ENCODE assay signal across 6 cellular contexts in genomic region chr9:23145467-23145866, GRCh38.
"Had no signal": no experiment of that assay in that cellular context is flagged by ENCODE, and none has a peak within 500 bp of the region (broad histone marks: within the 10 kb centered on the region; RNA-seq: fewer than 3 reads in every experiment).

No MANE protein-coding gene starts in this region.

- H3K27ac ChIP-seq: HL-60, KMS-11 had no signal

- H3K4me3 ChIP-seq: K562 had no signal

- H3K4me2 ChIP-seq: KMS-11 had no signal

- H3K9ac ChIP-seq: KMS-11 had no signal

- DNase-seq: IMR-90, KBM-7, KG1 had no signal
